Comparison of ENCODE assay signal across 8 cellular contexts in the genomic region with DNA sequence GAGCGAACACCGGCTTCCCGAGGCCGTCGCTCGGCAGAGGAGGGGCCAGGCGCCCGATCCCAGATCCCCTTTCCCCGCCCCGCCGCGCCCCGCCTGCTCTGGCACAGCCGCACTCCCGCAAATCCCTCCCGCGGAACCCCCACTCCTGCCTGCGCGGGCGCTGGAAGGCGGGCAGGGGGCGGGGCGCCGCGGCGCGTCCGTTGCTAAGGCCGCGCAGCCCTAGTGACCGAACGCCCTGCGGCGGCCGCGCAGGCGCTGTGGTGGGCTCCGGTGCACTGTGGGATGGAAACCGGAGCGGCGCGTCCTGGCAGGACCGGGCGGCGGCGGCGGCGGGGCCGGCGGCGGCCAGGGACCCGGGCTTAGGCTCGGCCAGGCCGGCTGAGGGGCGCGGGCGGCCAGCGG. TPM values are rescaled to one million over a fixed set of nuclear protein-coding genes. Genes with fewer than 3 reads are reported as not detected.
DNase-seq lines count a peak whose midpoint lies in the region; ATAC-seq, FAIRE-seq and TF ChIP-seq lines count a peak whose summit lies in the region.

A gene with protein sequence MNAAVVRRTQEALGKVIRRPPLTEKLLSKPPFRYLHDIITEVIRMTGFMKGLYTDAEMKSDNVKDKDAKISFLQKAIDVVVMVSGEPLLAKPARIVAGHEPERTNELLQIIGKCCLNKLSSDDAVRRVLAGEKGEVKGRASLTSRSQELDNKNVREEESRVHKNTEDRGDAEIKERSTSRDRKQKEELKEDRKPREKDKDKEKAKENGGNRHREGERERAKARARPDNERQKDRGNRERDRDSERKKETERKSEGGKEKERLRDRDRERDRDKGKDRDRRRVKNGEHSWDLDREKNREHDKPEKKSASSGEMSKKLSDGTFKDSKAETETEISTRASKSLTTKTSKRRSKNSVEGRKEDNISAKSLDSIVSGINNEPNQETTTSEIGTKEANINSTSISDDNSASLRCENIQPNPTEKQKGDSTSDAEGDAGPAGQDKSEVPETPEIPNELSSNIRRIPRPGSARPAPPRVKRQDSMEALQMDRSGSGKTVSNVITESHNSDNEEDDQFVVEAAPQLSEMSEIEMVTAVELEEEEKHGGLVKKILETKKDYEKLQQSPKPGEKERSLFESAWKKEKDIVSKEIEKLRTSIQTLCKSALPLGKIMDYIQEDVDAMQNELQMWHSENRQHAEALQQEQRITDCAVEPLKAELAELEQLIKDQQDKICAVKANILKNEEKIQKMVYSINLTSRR (plus strand): TSS at position 273 of the 402 bp plus-strand sequence. CDS start 145 bp downstream, outside the sequence.

- H3K27me3 Mint-ChIP-seq in natural killer cell (ENCODE audit: low read depth in 2 of 2) = peaks cover 8 to 12% of the 10 kb centered on the region in 2 donors
- peaks cover 7 to 24% of the 10 kb centered on the region in 2 donors for H3K27me3 Mint-ChIP-seq in stimulated activated naive B cell treated with anti-CD40 and anti-IgM and Interleukin-4, amounts not matched to agents 10 μg/mL and 1 μg/mL and 100 μg/mL, for 72 hours

- ATAC-seq in GM21717 (IDR thresholded peaks at IDR 0.05; ENCODE audit: unreplicated experiment) = peak; percentile 94
- peak; percentile 94 to 97 (median 96) for ATAC-seq in natural killer cell
- peak; percentile 99 to 100 for ATAC-seq in stimulated activated naive B cell treated with anti-CD40 and anti-IgM and Interleukin-4, amounts not matched to agents 10 μg/mL and 1 μg/mL and 100 μg/mL, for 72 hours (replicated peaks)

- peak within 1 kb of the TSS; percentile 81 for H3K4me3 Mint-ChIP-seq in natural killer cell
- H3K4me3 Mint-ChIP-seq in stimulated activated naive B cell treated with anti-CD40 and anti-IgM and Interleukin-4, amounts not matched to agents 10 μg/mL and 1 μg/mL and 100 μg/mL, for 72 hours = peak within 1 kb of the TSS; percentile 87

- DNase-seq in DMS114 treated with DMSO at 0.1 percent for 48 hours (lab: John Stamatoyannopoulos, UW; ENCODE audit: unreplicated experiment) = peak; percentile 78
- DNase-seq in KBM-7 = peak; percentile 76
- DNase-seq in RCC 7860 (ENCODE audit: low spot score) = peak; percentile 75
- peak; percentile 62 to 81 for DNase-seq in activated T-helper 1 cell treated with anti-CD3 and anti-CD28 coated beads, Interleukin-2, amount 50 U/mL, for 16 hours (ENCODE audit: low read depth in 1 of 2, low spot score in 1 of 2)
- DNase-seq in fibroblast of peridontal ligament (ENCODE audit: extremely low read depth) = peak; percentile 86
- peak; percentile 85 for DNase-seq in natural killer cell
- peak; percentile 76 for DNase-seq in stimulated activated naive B cell treated with anti-CD40 and anti-IgM and Interleukin-4, amounts not matched to agents 10 μg/mL and 1 μg/mL and 100 μg/mL, for 72 hours

- in situ Hi-C loops in KBM-7 (cut with MboI; ENCODE audit: low pct_unique_long_range_greater_than_20kb, low sequenced_read_pairs) = no loop called here

- H3K27ac Mint-ChIP-seq in natural killer cell = peak within 1 kb of the TSS in 1 of 2 donors; percentile 67
- H3K27ac Mint-ChIP-seq in stimulated activated naive B cell treated with anti-CD40 and anti-IgM and Interleukin-4, amounts not matched to agents 10 μg/mL and 1 μg/mL and 100 μg/mL, for 72 hours = peak within 1 kb of the TSS; percentile 51

- no peak for FAIRE-seq in RCC 7860 (lab: Jason Lieb, UNC)

- no peaks in the 10 kb centered on the region for H3K9me3 Mint-ChIP-seq in natural killer cell
- no peaks in the 10 kb centered on the region for H3K9me3 Mint-ChIP-seq in stimulated activated naive B cell treated with anti-CD40 and anti-IgM and Interleukin-4, amounts not matched to agents 10 μg/mL and 1 μg/mL and 100 μg/mL, for 72 hours

- no peaks in the 10 kb centered on the region for H3K36me3 Mint-ChIP-seq in natural killer cell
- peaks cover 4 to 13% of the 10 kb centered on the region in 2 donors for H3K36me3 Mint-ChIP-seq in stimulated activated naive B cell treated with anti-CD40 and anti-IgM and Interleukin-4, amounts not matched to agents 10 μg/mL and 1 μg/mL and 100 μg/mL, for 72 hours

- TF ChIP-seq CTCF in natural killer cell (IDR thresholded peaks at IDR 0.05) = no peak

- peaks cover 10% of the 10 kb centered on the region in 2 donors for H3K4me1 Mint-ChIP-seq in natural killer cell
- peaks cover 12 to 18% of the 10 kb centered on the region in 2 donors for H3K4me1 Mint-ChIP-seq in stimulated activated naive B cell treated with anti-CD40 and anti-IgM and Interleukin-4, amounts not matched to agents 10 μg/mL and 1 μg/mL and 100 μg/mL, for 72 hours

- intact Hi-C loops in natural killer cell (cut with micrococcal nuclease) = loop anchor here (1.0 kb wide), 1 partner anchor 31 kb away; no protein-coding TSS in a partner anchor

RNA-seq across cellular contexts. Expression of the gene that starts here (rescaled TPM):
- total RNA-seq in natural killer cell = 10 to 100 TPM in 2 of 3 donors, 1 to 10 TPM in 1; 9.7 to 11.9 (median 11.3) TPM

Comparison
In these comparisons a context has a peak if more than half of its experiments do, and no peak if none do; other contexts are left out.
1. Peak in every context shown above with its lines: DNase-seq and ATAC-seq.